ENCODE assay signal across 9 cellular contexts in genomic region chrX:13028871-13029336, GRCh38. TPM values are rescaled to one million over a fixed set of nuclear protein-coding genes. Genes with fewer than 3 reads are reported as not detected.
DNase-seq lines count a peak whose midpoint lies in the region; ATAC-seq and TF ChIP-seq lines count a peak whose summit lies in the region.
"Had no signal": no experiment of that assay in that cellular context is flagged by ENCODE, and none has a peak within 500 bp of the region (broad histone marks: within the 10 kb centered on the region; RNA-seq: fewer than 3 reads in every experiment).

No MANE protein-coding gene starts in this region.

- intact Hi-C loops in sigmoid colon (cut with DNase I) = no loop called here

- in situ Hi-C loops in KBM-7 (cut with MboI; ENCODE audit: low pct_unique_long_range_greater_than_20kb, low sequenced_read_pairs) = no loop called here

- no peak for TF ChIP-seq POLR2A in sigmoid colon (IDR thresholded peaks at IDR 0.05)

- peak overlapping the region; percentile 82 for H3K27ac ChIP-seq in RWPE2 (ENCODE audit: poor library complexity, severe bottlenecking)
- peak overlapping the region; percentile 43 for H3K27ac ChIP-seq in foreskin keratinocyte
- H3K27ac ChIP-seq in sigmoid colon = peak overlapping the region in 3 of 4 donors; percentile 10 to 35 (median 21)
- H3K27ac ChIP-seq: cardiac muscle cell had no signal

- H3K4me3 ChIP-seq in H7 (ENCODE audit: insufficient read depth, low read depth, low read length) = no peak overlapping the region
- H3K4me3 ChIP-seq in RWPE2 (ENCODE audit: severe bottlenecking) = no peak overlapping the region
- H3K4me3 ChIP-seq in sigmoid colon = no peak overlapping the region
- H3K4me3 ChIP-seq: cardiac muscle cell had no signal

- no peaks in the 10 kb centered on the region for H3K27me3 ChIP-seq in H7 (ENCODE audit: control insufficient read depth, insufficient read depth, low read length)
- H3K27me3 ChIP-seq in RWPE2 (ENCODE audit: insufficient read depth, poor library complexity, severe bottlenecking) = no peaks in the 10 kb centered on the region
- no peaks in the 10 kb centered on the region for H3K27me3 ChIP-seq in foreskin keratinocyte
- no peaks in the 10 kb centered on the region for H3K27me3 ChIP-seq in sigmoid colon
- H3K27me3 ChIP-seq: cardiac muscle cell had no signal

- DNase-seq in H7 (peak; percentile 48), RWPE2 (ENCODE audit: low spot score) (no peak), foreskin keratinocyte (peak in 1 of 2 donors; percentile 69), sigmoid colon (no peak), KBM-7 (no peak)
- DNase-seq in stimulated activated CD4-positive, alpha-beta T cell treated with anti-CD3 and anti-CD28 coated beads, Interleukin-4, amount 100 ng/mL, for 1 hour = no peak

- WGBS in sigmoid colon, 2 donors = 19 to 47% methylated on average over 1 of the region's 1 CpG

- TF ChIP-seq CTCF in RWPE2 (IDR thresholded peaks at IDR 0.05; ENCODE audit: poor library complexity, severe bottlenecking) (no peak), foreskin keratinocyte (conservative IDR thresholded peaks at IDR 0.05) (no peak), sigmoid colon (IDR thresholded peaks at IDR 0.05) (no peak)

- ATAC-seq in RWPE2 (ENCODE audit: low read depth) = peak; percentile 80
- ATAC-seq in foreskin keratinocyte = peak; percentile 82
- ATAC-seq in GM21619 (IDR thresholded peaks at IDR 0.05; ENCODE audit: unreplicated experiment) = no peak

- H3K4me1 ChIP-seq in RWPE2 (ENCODE audit: insufficient read depth, poor library complexity, severe bottlenecking) = peaks cover 17% of the 10 kb centered on the region
- H3K4me1 ChIP-seq in foreskin keratinocyte = peaks cover 12% of the 10 kb centered on the region
- peaks cover 0 to 16% (median 11%) of the 10 kb centered on the region in 4 donors for H3K4me1 ChIP-seq in sigmoid colon

- H3K36me3 ChIP-seq in H7 (replicated peaks; ENCODE audit: control insufficient read depth, insufficient read depth, low read length) = no peaks in the 10 kb centered on the region
- no peaks in the 10 kb centered on the region for H3K36me3 ChIP-seq in RWPE2 (ENCODE audit: low read depth)
- no peaks in the 10 kb centered on the region for H3K36me3 ChIP-seq in sigmoid colon
- H3K36me3 ChIP-seq: cardiac muscle cell had no signal

- no peaks in the 10 kb centered on the region for H3K9me3 ChIP-seq in RWPE2 (ENCODE audit: severe bottlenecking)
- H3K9me3 ChIP-seq in sigmoid colon = no peaks in the 10 kb centered on the region

- no peak for TF ChIP-seq EP300 in sigmoid colon (IDR thresholded peaks at IDR 0.05)

RNA-seq across cellular contexts. Expression of gene FAM9C, which starts 15.5 kb away (rescaled TPM):
- 0.07 and 0.18 TPM in 2 replicates for total RNA-seq in H7 (2014; rRNA removed; shearing (Covaris generic))
- total RNA-seq in foreskin keratinocyte (not detected in 2 replicates), sigmoid colon (not detected)
- polyA plus RNA-seq in foreskin keratinocyte (not detected in 2 replicates), sigmoid colon (under 1 TPM in 1 of 3 donors, not detected in 2; 0.17 TPM)
- total RNA-seq: cardiac muscle cell had no signal
- polyA plus RNA-seq: cardiac muscle cell, neural cell had no signal

RNA-seq across cellular contexts. Expression of gene TMSB4X, which starts 54.0 kb away (rescaled TPM):
- total RNA-seq in H7 (2014; rRNA removed; shearing (Covaris generic)) = 11,693 and 13,183 TPM in 2 replicates
- total RNA-seq in foreskin keratinocyte (1,702 and 2,721 TPM in 2 replicates), sigmoid colon (1,000 to 10,000 TPM; 1,233 to 1,969 (median 1,534) TPM)
- polyA plus RNA-seq in foreskin keratinocyte (2,710 and 4,192 TPM in 2 replicates), sigmoid colon (over 10,000 TPM; 11,980 to 20,488 (median 18,152) TPM)

Comparison
In these comparisons a context has a peak if more than half of its experiments do, and no peak if none do; other contexts are left out.
1. H3K27ac ChIP-seq: peak in every context shown above with its lines; median percentile 82 in RWPE2; 43 in foreskin keratinocyte; 21 in sigmoid colon.